In genomic region chr5:153791339-153791738, GRCh38 we compare ENCODE assay signal across 9 cellular contexts.
"Had no signal": no experiment of that assay in that cellular context is flagged by ENCODE, and none has a peak within 500 bp of the region (broad histone marks: within the 10 kb centered on the region; RNA-seq: fewer than 3 reads in every experiment).

No MANE protein-coding gene starts in this region.

- H3K4me3 Mint-ChIP-seq: H9, HFFc6 had no signal

- H3K9me3 Mint-ChIP-seq: H9, HFFc6 had no signal

- H3K27ac Mint-ChIP-seq: HFFc6 had no signal

- H3K4me1 ChIP-seq: HAP-1 had no signal

- H3K9me3 ChIP-seq: HAP-1 had no signal

- H3K4me3 ChIP-seq: GM23248, HAP-1 had no signal

- ATAC-seq: HCT116 had no signal

- H3K27ac ChIP-seq: GM23248 had no signal

- FAIRE-seq: H54 had no signal

- H2AFZ ChIP-seq: GM23248 had no signal

- DNase-seq: GM23248, GOT3, H7, H9, HCEC 1CT, HFFc6 had no signal

- H3K9ac ChIP-seq: GM23248 had no signal

- H3K36me3 ChIP-seq: HAP-1 had no signal
